In the genomic region with DNA sequence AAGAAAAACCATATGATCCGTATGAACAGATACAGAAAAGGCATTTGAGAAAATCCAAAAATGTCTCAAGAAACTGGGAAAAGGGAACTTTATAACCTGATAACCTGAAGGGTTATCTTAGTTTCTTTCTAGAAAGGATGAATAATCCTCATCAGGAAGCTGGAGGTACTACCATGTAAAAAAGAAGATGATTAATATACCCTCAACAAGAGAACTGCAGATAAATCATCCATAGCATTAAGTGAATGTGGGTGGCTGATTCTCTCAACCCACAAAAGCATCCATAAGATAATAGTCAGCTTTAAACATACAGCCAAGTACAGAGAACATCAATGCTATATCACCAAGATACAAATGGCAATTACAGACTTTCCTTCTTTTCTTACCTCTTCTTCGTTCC, we compare ENCODE assay signal across 23 cellular contexts.
"Had no signal": no experiment of that assay in that cellular context is flagged by ENCODE, and none has a peak within 500 bp of the region (broad histone marks: within the 10 kb centered on the region; RNA-seq: fewer than 3 reads in every experiment).

No MANE protein-coding gene starts in this region.

- H3K4me3 Mint-ChIP-seq: activated CD8-positive, alpha-beta memory T cell treated with anti-CD3 and anti-CD28 coated beads, Interleukin-2, amount 10 ng/mL, durations not matched to agents 7 days and 5 days; activated naive CD8-positive, alpha-beta T cell; brain; WTC11 had no signal

- H3K36me3 ChIP-seq: adrenal gland, ascending aorta, cardiac muscle cell, MG63 had no signal

- H3K27me3 Mint-ChIP-seq: activated CD8-positive, alpha-beta memory T cell treated with anti-CD3 and anti-CD28 coated beads, Interleukin-2, amount 10 ng/mL, durations not matched to agents 7 days and 5 days; activated naive CD8-positive, alpha-beta T cell; brain had no signal

- H3K4me1 ChIP-seq: adrenal gland, ascending aorta had no signal

- H3K4me3 ChIP-seq: adrenal gland, ascending aorta, cardiac muscle cell, MG63, SJSA1 had no signal

- H3K27ac ChIP-seq: adrenal gland, ascending aorta, cardiac muscle cell, SJSA1 had no signal

- H3K9me3 ChIP-seq: adrenal gland, ascending aorta, MG63, SJSA1 had no signal

- ATAC-seq: activated CD8-positive, alpha-beta memory T cell treated with anti-CD3 and anti-CD28 coated beads, Interleukin-2, amount 10 ng/mL, durations not matched to agents 7 days and 5 days; SK-N-SH treated with all-trans-retinoic acid at 6 μM for 48 hours; WTC11 had no signal

- DNase-seq: activated CD4-positive, alpha-beta T cell treated with anti-CD3 and anti-CD28 coated beads for 4 hours; activated CD8-positive, alpha-beta memory T cell treated with anti-CD3 and anti-CD28 coated beads, Interleukin-2, amount 10 ng/mL, durations not matched to agents 7 days and 5 days; activated effector memory CD4-positive, alpha-beta T cell treated with Interleukin-2 at 50 U/mL for 16 hours; activated naive CD4-positive, alpha-beta T cell treated with Interleukin-2 at 50 U/mL for 16 hours; adrenal gland; MG63; MV-4-11; NCI-H1092 treated with DMSO at 0.1 percent for 48 hours; NCI-H1417 treated with DMSO at 0.1 percent for 48 hours; NCI-H1694; NCI-H2029; NCI-H2107; NCI-H446; NCI-H524; SHP77; SW 1271 had no signal

- H3K27me3 ChIP-seq: adrenal gland, ascending aorta, cardiac muscle cell, MG63, SJSA1 had no signal

- H3K27ac Mint-ChIP-seq: activated CD8-positive, alpha-beta memory T cell treated with anti-CD3 and anti-CD28 coated beads, Interleukin-2, amount 10 ng/mL, durations not matched to agents 7 days and 5 days; activated naive CD8-positive, alpha-beta T cell; brain; WTC11 had no signal
